12 cellular contexts compared by ENCODE assay signal in the genomic region with DNA sequence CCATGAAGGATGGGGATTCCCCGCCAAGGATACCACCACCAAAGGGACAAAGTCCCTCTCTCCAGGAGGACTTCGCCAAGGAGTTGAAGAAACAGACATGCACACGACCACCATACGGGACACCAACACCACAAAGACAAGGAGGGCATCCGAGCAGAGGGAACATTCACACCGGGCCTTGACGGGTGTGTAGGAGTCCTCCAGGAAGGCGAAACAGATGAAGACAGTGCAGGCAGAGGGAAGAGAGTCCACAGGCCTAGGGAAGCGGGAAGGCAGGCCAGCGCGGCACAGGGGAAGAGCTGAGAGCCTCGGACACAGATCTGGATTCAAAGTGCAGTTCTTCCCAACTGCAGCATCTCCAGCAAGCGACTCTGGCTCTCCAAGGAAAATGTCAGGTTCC. TPM values are rescaled to one million over a fixed set of nuclear protein-coding genes. Genes with fewer than 3 reads are reported as not detected.
DNase-seq lines count a peak whose midpoint lies in the region; ATAC-seq and TF ChIP-seq lines count a peak whose summit lies in the region.
"Had no signal": no experiment of that assay in that cellular context is flagged by ENCODE, and none has a peak within 500 bp of the region (broad histone marks: within the 10 kb centered on the region; RNA-seq: fewer than 3 reads in every experiment).

No MANE protein-coding gene starts in this region.

- H2BK15ac ChIP-seq in mesenchymal stem cell (ENCODE audit: low read depth, poor library complexity, severe bottlenecking): no peak overlapping the region

- H3K4me1 ChIP-seq in mesenchymal stem cell (ENCODE audit: control insufficient read depth, insufficient read depth, low read depth, low read length) (peaks cover 28% of the 10 kb centered on the region), upper lobe of left lung (peaks cover 25 to 70% (median 36%) of the 10 kb centered on the region in 4 donors), mucosa of descending colon (ENCODE audit: low read depth) (no peaks in the 10 kb centered on the region)

- H3K14ac ChIP-seq in mesenchymal stem cell (ENCODE audit: low read length in 2 of 2): no peak overlapping the region

- H3K79me1 ChIP-seq in mesenchymal stem cell (replicated peaks; ENCODE audit: low read length, poor library complexity, severe bottlenecking): peaks cover 14% of the 10 kb centered on the region

- H3K4me3 Mint-ChIP-seq in activated naive CD4-positive, alpha-beta T cell treated with anti-CD3 and anti-CD28 coated beads, Interleukin-2, amount 10 ng/mL, durations not matched to agents 7 days and 5 days: peak overlapping the region; percentile 71
- H3K4me3 Mint-ChIP-seq in activated CD8-positive, alpha-beta T cell treated with anti-CD3 and anti-CD28 coated beads for 36 hours: no peak overlapping the region

- no peak overlapping the region for H2AFZ ChIP-seq in mesenchymal stem cell (ENCODE audit: low read depth, low read length)

- H3K4ac ChIP-seq in mesenchymal stem cell (ENCODE audit: low read depth in 1 of 2, low read length in 2 of 2): no peak overlapping the region

- peaks cover 35 to 53% of the 10 kb centered on the region in 2 experiments for H3K36me3 ChIP-seq in mesenchymal stem cell (ENCODE audit: control insufficient read depth in 1 of 2, insufficient read depth in 2 of 2, low read depth in 1 of 2, low read length in 2 of 2)
- H3K36me3 ChIP-seq in upper lobe of left lung: no peaks in the 10 kb centered on the region
- H3K36me3 ChIP-seq in mucosa of descending colon (ENCODE audit: low read depth): no peaks in the 10 kb centered on the region

- H3K27me3 Mint-ChIP-seq in activated naive CD4-positive, alpha-beta T cell treated with anti-CD3 and anti-CD28 coated beads, Interleukin-2, amount 10 ng/mL, durations not matched to agents 7 days and 5 days: no peaks in the 10 kb centered on the region
- H3K27me3 Mint-ChIP-seq in activated CD8-positive, alpha-beta T cell treated with anti-CD3 and anti-CD28 coated beads for 36 hours: no peaks in the 10 kb centered on the region

- no peak overlapping the region for H3K4me3 ChIP-seq in mesenchymal stem cell (ENCODE audit: insufficient read depth in 1 of 2, low read depth in 1 of 2, low read length in 2 of 2)
- no peak overlapping the region for H3K4me3 ChIP-seq in upper lobe of left lung
- no peak overlapping the region for H3K4me3 ChIP-seq in mucosa of descending colon

- H3K27ac ChIP-seq in mesenchymal stem cell (ENCODE audit: low read length, poor library complexity, severe bottlenecking) (no peak overlapping the region), upper lobe of left lung (peak overlapping the region; percentile 62 to 83 (median 78))

- peak overlapping the region; percentile 97 for H3K27ac Mint-ChIP-seq in activated naive CD4-positive, alpha-beta T cell treated with anti-CD3 and anti-CD28 coated beads, Interleukin-2, amount 10 ng/mL, durations not matched to agents 7 days and 5 days
- H3K27ac Mint-ChIP-seq in activated CD8-positive, alpha-beta T cell treated with anti-CD3 and anti-CD28 coated beads for 36 hours: peak overlapping the region; percentile 81

- H3K36me3 Mint-ChIP-seq in activated naive CD4-positive, alpha-beta T cell treated with anti-CD3 and anti-CD28 coated beads, Interleukin-2, amount 10 ng/mL, durations not matched to agents 7 days and 5 days: peaks cover 81% of the 10 kb centered on the region
- H3K36me3 Mint-ChIP-seq in activated CD8-positive, alpha-beta T cell treated with anti-CD3 and anti-CD28 coated beads for 36 hours (ENCODE audit: low read depth): peaks cover 84% of the 10 kb centered on the region

- H4K91ac ChIP-seq in mesenchymal stem cell (ENCODE audit: low read length): no peak overlapping the region

- TF ChIP-seq EP300 in upper lobe of left lung (IDR thresholded peaks at IDR 0.05): no peak

- DNase-seq in activated naive CD4-positive, alpha-beta T cell treated with anti-CD3 and anti-CD28 coated beads, Interleukin-2, amount 10 ng/mL, durations not matched to agents 7 days and 5 days: no peak
- DNase-seq in activated naive CD4-positive, alpha-beta T cell treated with Interleukin-2 at 50 U/mL for 16 hours: no peak
- DNase-seq in activated CD8-positive, alpha-beta T cell treated with anti-CD3 and anti-CD28 coated beads for 36 hours: no peak
- DNase-seq in mesenchymal stem cell (no peak), upper lobe of left lung (no peak), NCI-H1436 (lab: John Stamatoyannopoulos, UW) (no peak), mucosa of descending colon (no peak)
- DNase-seq: activated gamma-delta T cell treated with Interleukin-2 at 50 U/mL for 16 hours, EL, heart right ventricle, NCI-H1417 treated with DMSO at 0.1 percent for 48 hours had no signal

- TF ChIP-seq POLR2A in upper lobe of left lung (IDR thresholded peaks at IDR 0.05): no peak

- TF ChIP-seq CTCF in activated CD8-positive, alpha-beta T cell treated with anti-CD3 and anti-CD28 coated beads for 36 hours (IDR thresholded peaks at IDR 0.05): no peak
- TF ChIP-seq CTCF in upper lobe of left lung (IDR thresholded peaks at IDR 0.05): no peak
- no peak for TF ChIP-seq CTCF in mucosa of descending colon (IDR thresholded peaks at IDR 0.05)

- no peak overlapping the region for H2BK120ac ChIP-seq in mesenchymal stem cell (ENCODE audit: low read depth, low read length)

- CTCF ChIA-PET in activated naive CD4-positive, alpha-beta T cell treated with anti-CD3 and anti-CD28 coated beads, Interleukin-2, amount 10 ng/mL, durations not matched to agents 7 days and 5 days (lab: Charles Lee): interaction anchor here (0.5 to 2.1 kb wide), 3 partner anchors 9 to 515 kb away, joined by 3 to 8 read pairs (median 4); no protein-coding TSS in a partner anchor
- CTCF ChIA-PET in activated CD8-positive, alpha-beta T cell treated with anti-CD3 and anti-CD28 coated beads for 36 hours (lab: Charles Lee): interaction anchor here (0.7 to 4.4 kb wide), 4 partner anchors 15 to 120 kb away, joined by 3 to 24 read pairs (median 6); no protein-coding TSS in a partner anchor

- H2BK5ac ChIP-seq in mesenchymal stem cell (ENCODE audit: low read depth, low read length, poor library complexity, severe bottlenecking): no peak overlapping the region

- no peak overlapping the region for H3K4me2 ChIP-seq in mesenchymal stem cell (ENCODE audit: low read length, poor library complexity, severe bottlenecking)

- H3K27me3 ChIP-seq in mesenchymal stem cell (ENCODE audit: control insufficient read depth in 1 of 2, insufficient read depth in 1 of 2, low read length in 2 of 2) (no peaks in the 10 kb centered on the region), upper lobe of left lung (no peaks in the 10 kb centered on the region)

- H3K9ac ChIP-seq in mesenchymal stem cell (ENCODE audit: low read length): no peak overlapping the region

- H2BK12ac ChIP-seq in mesenchymal stem cell (ENCODE audit: low read length in 2 of 2): no peak overlapping the region

- ATAC-seq in activated CD8-positive, alpha-beta T cell treated with anti-CD3 and anti-CD28 coated beads for 36 hours: no peak
- no peak for ATAC-seq in upper lobe of left lung (ENCODE audit: low FRiP score in 2 of 2)
- no peak for ATAC-seq in GM21825 (IDR thresholded peaks at IDR 0.05; ENCODE audit: unreplicated experiment)
- ATAC-seq in mucosa of descending colon: no peak

- WGBS in mesenchymal stem cell: over 99% methylated on average over 12 of the region's 13 CpGs
- 92 to 93% methylated on average over 13 of the region's 13 CpGs for WGBS in upper lobe of left lung, 2 donors

- H3K23ac ChIP-seq in mesenchymal stem cell (ENCODE audit: low read length in 2 of 2): no peak overlapping the region

- peak overlapping the region; percentile 50 for H4K8ac ChIP-seq in mesenchymal stem cell (ENCODE audit: low read length)

- H3K18ac ChIP-seq in mesenchymal stem cell (ENCODE audit: low read depth in 1 of 2, low read length in 2 of 2): no peak overlapping the region

- H3K4me1 Mint-ChIP-seq in activated naive CD4-positive, alpha-beta T cell treated with anti-CD3 and anti-CD28 coated beads, Interleukin-2, amount 10 ng/mL, durations not matched to agents 7 days and 5 days: peaks cover 96% of the 10 kb centered on the region
- H3K4me1 Mint-ChIP-seq in activated CD8-positive, alpha-beta T cell treated with anti-CD3 and anti-CD28 coated beads for 36 hours (ENCODE audit: low read depth): peaks cover 95% of the 10 kb centered on the region

- H3K9me3 ChIP-seq in mesenchymal stem cell (ENCODE audit: control insufficient read depth, low read length): no peaks in the 10 kb centered on the region
- H3K9me3 ChIP-seq in upper lobe of left lung: no peaks in the 10 kb centered on the region
- no peaks in the 10 kb centered on the region for H3K9me3 ChIP-seq in mucosa of descending colon

- POLR2A ChIA-PET in activated CD8-positive, alpha-beta T cell treated with anti-CD3 and anti-CD28 coated beads for 36 hours (lab: Charles Lee): interaction anchor here (0.6 to 1.7 kb wide), 6 partner anchors 9 to 392 kb away, joined by 3 to 7 read pairs (median 4); no protein-coding TSS in a partner anchor

- no peak overlapping the region for H2AK5ac ChIP-seq in mesenchymal stem cell (ENCODE audit: low read length, severe bottlenecking)

- H3K9me3 Mint-ChIP-seq in activated naive CD4-positive, alpha-beta T cell treated with anti-CD3 and anti-CD28 coated beads, Interleukin-2, amount 10 ng/mL, durations not matched to agents 7 days and 5 days: peaks cover 9% of the 10 kb centered on the region
- peaks cover 11% of the 10 kb centered on the region for H3K9me3 Mint-ChIP-seq in activated CD8-positive, alpha-beta T cell treated with anti-CD3 and anti-CD28 coated beads for 36 hours

- intact Hi-C loops in activated CD8-positive, alpha-beta T cell treated with anti-CD3 and anti-CD28 coated beads for 36 hours (cut with micrococcal nuclease): no loop called here
- intact Hi-C loops in mucosa of descending colon (cut with DNase I, micrococcal nuclease): no loop called here

RNA-seq across cellular contexts. Expression of gene COTL1, which starts 10.8 kb away (rescaled TPM):
- total RNA-seq in activated CD8-positive, alpha-beta T cell treated with anti-CD3 and anti-CD28 coated beads for 36 hours: 100 to 1,000 TPM; 664 to 677 TPM
- 264 TPM for polyA plus RNA-seq in mesenchymal stem cell (2013, experiment 1 of 2)
- 251 TPM for polyA plus RNA-seq in mesenchymal stem cell (2013, experiment 2 of 2)
- total RNA-seq in upper lobe of left lung (100 to 1,000 TPM in 2 of 6 donors, 10 to 100 TPM in 4; 31.6 to 256 (median 75.6) TPM), mucosa of descending colon (100 to 1,000 TPM in 1 of 3 donors, 10 to 100 TPM in 2; 52.8 to 120 (median 56.8) TPM)

RNA-seq across cellular contexts. Expression of gene KLHL36, which starts 41.2 kb away (rescaled TPM):
- total RNA-seq in activated CD8-positive, alpha-beta T cell treated with anti-CD3 and anti-CD28 coated beads for 36 hours: 10 to 100 TPM; 41.0 to 44.0 TPM
- polyA plus RNA-seq in mesenchymal stem cell (2013, experiment 1 of 2): 19.3 TPM
- polyA plus RNA-seq in mesenchymal stem cell (2013, experiment 2 of 2): 18.4 TPM
- total RNA-seq in upper lobe of left lung (10 to 100 TPM; 44.1 to 92.2 (median 54.2) TPM), mucosa of descending colon (10 to 100 TPM; 47.5 to 60.3 (median 59.2) TPM)
